In the genomic region with DNA sequence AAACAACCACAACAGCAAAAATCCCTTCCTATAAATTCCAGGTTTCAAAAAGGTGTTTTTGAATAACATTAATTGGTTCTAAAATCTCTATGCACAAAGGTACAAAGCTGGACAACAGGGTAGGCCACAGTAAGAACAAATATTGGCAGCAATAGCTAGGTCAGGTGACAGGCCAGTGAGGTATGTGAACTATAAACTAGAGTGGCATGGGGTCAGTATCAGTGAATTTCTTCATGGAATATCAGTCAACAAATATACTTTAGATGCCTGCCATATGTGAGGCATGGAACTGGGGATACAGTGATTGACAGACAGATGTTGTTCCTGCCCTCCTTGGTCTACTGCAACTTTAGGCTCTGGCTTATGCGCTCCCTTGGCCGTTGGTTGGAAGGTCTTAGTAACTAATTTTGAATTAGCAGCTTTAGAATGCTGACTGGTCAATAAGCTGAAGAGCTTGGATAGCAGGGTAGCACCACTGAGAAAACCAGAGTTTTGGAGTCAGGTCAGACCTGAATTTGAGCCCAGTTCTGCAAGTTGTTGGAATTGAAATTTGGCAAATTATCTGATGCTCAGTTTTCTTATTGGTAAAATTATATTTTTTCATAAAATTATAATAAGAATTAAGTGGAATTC, we compare ENCODE assay signal across 1 cellular context.
TF ChIP-seq lines count a peak whose summit lies in the region.

No MANE protein-coding gene starts in this region.

TF ChIP-seq in endothelial cell of umbilical vein, 7 proteins besides CTCF, POLR2A, EP300 and RAD21:
- TF ChIP-seq EZH2 (IDR thresholded peaks at IDR 0.05; ENCODE audit: borderline replicate concordance, low read depth, low read length, severe bottlenecking): no peak
- TF ChIP-seq, protein P1, sequence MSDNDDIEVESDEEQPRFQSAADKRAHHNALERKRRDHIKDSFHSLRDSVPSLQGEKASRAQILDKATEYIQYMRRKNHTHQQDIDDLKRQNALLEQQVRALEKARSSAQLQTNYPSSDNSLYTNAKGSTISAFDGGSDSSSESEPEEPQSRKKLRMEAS (IDR thresholded peaks at IDR 0.05; ENCODE audit: insufficient read depth, insufficient read length): no peak
- TF ChIP-seq FOS (IDR thresholded peaks at IDR 0.05; ENCODE audit: borderline replicate concordance, insufficient read depth, low read length): no peak
- no peak for TF ChIP-seq GATA2 (IDR thresholded peaks at IDR 0.05; ENCODE audit: insufficient read depth, insufficient read length, low read depth, low read length)
- TF ChIP-seq POLR2AphosphoS5 (IDR thresholded peaks at IDR 0.05; ENCODE audit: insufficient read depth, low read depth, low read length): no peak
- TF ChIP-seq JUN (IDR thresholded peaks at IDR 0.05; ENCODE audit: borderline replicate concordance, insufficient read depth, insufficient read length, low read depth): no peak
- no peak for TF ChIP-seq MYC (IDR thresholded peaks at IDR 0.05; ENCODE audit: low read depth, low read length)
